Comparison of ENCODE assay signal across 11 cellular contexts in the genomic region with DNA sequence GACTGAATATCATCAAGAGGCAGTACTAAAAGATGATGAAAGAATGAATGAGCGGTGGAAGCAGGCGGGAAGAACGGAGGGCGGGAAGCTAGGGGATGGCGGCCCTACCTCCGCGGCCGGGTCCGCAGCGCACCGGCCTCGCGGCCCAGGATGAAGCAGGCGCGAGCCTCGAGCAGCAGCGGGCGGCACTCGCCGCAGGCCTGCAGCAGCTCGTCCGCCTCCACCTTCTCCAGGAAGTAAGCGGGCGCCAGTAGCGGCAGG. TPM values are rescaled to one million over a fixed set of nuclear protein-coding genes. Genes with fewer than 3 reads are reported as not detected.
DNase-seq lines count a peak whose midpoint lies in the region; ATAC-seq, FAIRE-seq and TF ChIP-seq lines count a peak whose summit lies in the region.
"Had no signal": no experiment of that assay in that cellular context is flagged by ENCODE, and none has a peak within 500 bp of the region (broad histone marks: within the 10 kb centered on the region; RNA-seq: fewer than 3 reads in every experiment).

No MANE protein-coding gene starts in this region.

- H3K4me3 ChIP-seq in Peyer's patch (peak overlapping the region in 3 of 4 donors; percentile 46 to 59 (median 51)), parathyroid adenoma (ENCODE audit: low read depth, low read length) (peak overlapping the region; percentile 11)
- H3K4me3 ChIP-seq: thyroid gland had no signal

- peaks cover 0 to 8% of the 10 kb centered on the region in 2 donors for H3K27me3 ChIP-seq in Peyer's patch
- H3K27me3 ChIP-seq in parathyroid adenoma (ENCODE audit: control insufficient read depth, insufficient read depth, low read length) = no peaks in the 10 kb centered on the region
- H3K27me3 ChIP-seq: thyroid gland had no signal

- peak overlapping the region in 2 of 7 donors; percentile 57 to 60 for H3K27ac Mint-ChIP-seq in CD14-positive monocyte
- peak overlapping the region in 1 of 2 donors; percentile 73 for H3K27ac Mint-ChIP-seq in effector memory CD8-positive, alpha-beta T cell

- DNase-seq in CD14-positive monocyte (ENCODE audit: low spot score) = no peak
- DNase-seq in Peyer's patch = no peak
- no peak for DNase-seq in effector memory CD8-positive, alpha-beta T cell
- no peak for DNase-seq in GM19239 (ENCODE audit: insufficient read length, low spot score)
- no peak for DNase-seq in activated gamma-delta T cell (lab: John Stamatoyannopoulos, UW)
- no peak for DNase-seq in NOMO-1 treated with dmso at 0.1 percent for 144 hours (lab: John Stamatoyannopoulos, UW; ENCODE audit: unreplicated experiment)

- no peak overlapping the region for H3K4me2 ChIP-seq in parathyroid adenoma (ENCODE audit: low read length)

- H3K4me1 ChIP-seq in Peyer's patch = peaks cover 0 to 13% (median 9%) of the 10 kb centered on the region in 4 donors
- no peaks in the 10 kb centered on the region for H3K4me1 ChIP-seq in parathyroid adenoma

- TF ChIP-seq CTCF in CD14-positive monocyte (IDR thresholded peaks at IDR 0.05) = no peak
- no peak for TF ChIP-seq CTCF in Peyer's patch (IDR thresholded peaks at IDR 0.05)
- TF ChIP-seq CTCF in parathyroid adenoma (IDR thresholded peaks at IDR 0.05) = no peak

- no peak for ATAC-seq in effector memory CD8-positive, alpha-beta T cell (replicated peaks)
- ATAC-seq in HG02571 (IDR thresholded peaks at IDR 0.05; ENCODE audit: unreplicated experiment) = no peak

- H3K27ac ChIP-seq in Peyer's patch = peak overlapping the region in 1 of 4 donors; percentile 30
- no peak overlapping the region for H3K27ac ChIP-seq in parathyroid adenoma
- H3K27ac ChIP-seq: thyroid gland had no signal

- H3K36me3 ChIP-seq in Peyer's patch = no peaks in the 10 kb centered on the region
- no peaks in the 10 kb centered on the region for H3K36me3 ChIP-seq in parathyroid adenoma (ENCODE audit: control insufficient read depth, insufficient read depth, low read length)
- H3K36me3 ChIP-seq: thyroid gland had no signal

- no peak overlapping the region for H2AFZ ChIP-seq in parathyroid adenoma

- H3K9me3 Mint-ChIP-seq in CD14-positive monocyte = peaks cover 10 to 25% (median 23%) of the 10 kb centered on the region in 7 donors
- H3K9me3 Mint-ChIP-seq in effector memory CD8-positive, alpha-beta T cell = no peaks in the 10 kb centered on the region

- no peak overlapping the region for H3K9ac ChIP-seq in parathyroid adenoma

- peaks cover 57 to 68% (median 62%) of the 10 kb centered on the region in 3 donors for H3K27me3 Mint-ChIP-seq in CD14-positive monocyte (ENCODE audit: low read depth in 3 of 3)
- H3K27me3 Mint-ChIP-seq in effector memory CD8-positive, alpha-beta T cell = peaks cover 23 to 48% of the 10 kb centered on the region in 2 donors

- FAIRE-seq in GM19239 (lab: Jason Lieb, UNC) = no peak
- FAIRE-seq: endometrium had no signal

- peak overlapping the region; percentile 0 to 90 for H3K4me3 Mint-ChIP-seq in CD14-positive monocyte
- H3K4me3 Mint-ChIP-seq in effector memory CD8-positive, alpha-beta T cell = peak overlapping the region; percentile 54 to 80

- peaks cover 27% of the 10 kb centered on the region for H3K4me1 Mint-ChIP-seq in CD14-positive monocyte
- peaks cover 9 to 22% of the 10 kb centered on the region in 2 donors for H3K4me1 Mint-ChIP-seq in effector memory CD8-positive, alpha-beta T cell (ENCODE audit: low read depth in 2 of 2)

- intact Hi-C loops in CD14-positive monocyte (cut with micrococcal nuclease) = no loop called here

- TF ChIP-seq POLR2A in Peyer's patch (IDR thresholded peaks at IDR 0.05) = no peak

- peaks cover 0 to 6% (median 0%) of the 10 kb centered on the region in 4 donors for H3K9me3 ChIP-seq in Peyer's patch
- no peaks in the 10 kb centered on the region for H3K9me3 ChIP-seq in parathyroid adenoma (ENCODE audit: control insufficient read depth, low read length)
- H3K9me3 ChIP-seq: thyroid gland had no signal

- H3K79me2 ChIP-seq in parathyroid adenoma = no peaks in the 10 kb centered on the region

- peaks cover 7 to 22% of the 10 kb centered on the region in 2 donors for H3K36me3 Mint-ChIP-seq in CD14-positive monocyte
- peaks cover 22% of the 10 kb centered on the region for H3K36me3 Mint-ChIP-seq in effector memory CD8-positive, alpha-beta T cell (ENCODE audit: insufficient read depth)

RNA-seq across cellular contexts. Expression of gene KLHL35, which starts 3.4 kb away (rescaled TPM):
- polyA plus RNA-seq in CD14-positive monocyte = under 1 TPM in 1 of 2 donors, not detected in 1; 0.33 TPM
- total RNA-seq in Peyer's patch = 1 to 10 TPM in 1 of 4 donors, not detected in 3; 1.6 TPM
- total RNA-seq: HT1080 had no signal

RNA-seq across cellular contexts. Expression of gene RPS3, which starts 30.3 kb away (rescaled TPM):
- polyA plus RNA-seq in CD14-positive monocyte = 1,000 to 10,000 TPM; 1,448 to 1,563 TPM
- 1,000 to 10,000 TPM in 1 of 4 donors, 100 to 1,000 TPM in 3; 505 to 1,121 (median 614) TPM for total RNA-seq in Peyer's patch
